ENCODE assay signal across 18 cellular contexts in genomic region chr17:77045441-77046041, GRCh38.
DNase-seq lines count a peak whose midpoint lies in the region; ATAC-seq, FAIRE-seq and TF ChIP-seq lines count a peak whose summit lies in the region.
"Had no signal": no experiment of that assay in that cellular context is flagged by ENCODE, and none has a peak within 500 bp of the region (broad histone marks: within the 10 kb centered on the region; RNA-seq: fewer than 3 reads in every experiment).

No MANE protein-coding gene starts in this region.

- H3K79me1 ChIP-seq in trophoblast cell (ENCODE audit: low read length) = no peaks in the 10 kb centered on the region

- H3K4me1 ChIP-seq in K562 (replicated peaks in 1 of 2; ENCODE audit: control insufficient read depth in 2 of 2, insufficient read depth in 2 of 2, low read length in 2 of 2) (no peaks in the 10 kb centered on the region), trophoblast cell (ENCODE audit: control insufficient read depth in 1 of 2, insufficient read depth in 2 of 2, low read length in 2 of 2) (no peaks in the 10 kb centered on the region)

- H3K18ac ChIP-seq in trophoblast cell (ENCODE audit: low read length) = no peak overlapping the region

- peak; percentile 41 for DNase-seq in ELR (ENCODE audit: low read depth)
- DNase-seq in MG63 = peak; percentile 93
- DNase-seq in K562 (ENCODE audit: extremely low read depth in 1 of 4, low spot score in 3 of 4) = no peak
- DNase-seq in trophoblast cell = peak; percentile 60 to 90
- no peak for DNase-seq in cerebellar cortex (ENCODE audit: low spot score)
- DNase-seq in stimulated activated naive CD4-positive, alpha-beta T cell (lab: John Stamatoyannopoulos, UW) = no peak
- DNase-seq: activated CD4-positive, alpha-beta T cell treated with anti-CD3 and anti-CD28 coated beads, Interleukin-2, amount 10 ng/mL, durations not matched to agents 24 days and 14 days; activated naive CD4-positive, alpha-beta T cell; hippocampal formation; midbrain; NCI-H1694 treated with DMSO at 0.1 percent for 48 hours; NCI-H510A; right cardiac atrium; substantia nigra had no signal

- H2AK5ac ChIP-seq in trophoblast cell (ENCODE audit: low read length) = no peak overlapping the region

- H3K23ac ChIP-seq in trophoblast cell (ENCODE audit: low read length) = no peak overlapping the region

- H2BK5ac ChIP-seq in trophoblast cell (ENCODE audit: low read depth, low read length, poor library complexity) = no peak overlapping the region

- no peak overlapping the region for H3K27ac ChIP-seq in K562 (ENCODE audit: extremely low read depth, low read depth, low read length)
- H3K27ac ChIP-seq in trophoblast cell (ENCODE audit: low read depth, low read length) = no peak overlapping the region
- H3K27ac ChIP-seq: BLaER1 treated with 17β-estradiol and CSF1 and Interleukin-3, amounts not matched to agents 10 nM and 100 nM had no signal

- no peak overlapping the region for H2AFZ ChIP-seq in K562 (ENCODE audit: low read depth, low read length)
- H2AFZ ChIP-seq in trophoblast cell (ENCODE audit: insufficient read depth, low read length, poor library complexity) = no peak overlapping the region

- in situ Hi-C loops in K562 (cut with MboI) = no loop called here

- H3K9me1 ChIP-seq in K562 (ENCODE audit: control insufficient read depth, insufficient read depth, low read length) = no peaks in the 10 kb centered on the region

- no peak overlapping the region for H3K9ac ChIP-seq in K562 (ENCODE audit: insufficient read depth in 1 of 2, low read depth in 2 of 2, low read length in 2 of 2)
- no peak overlapping the region for H3K9ac ChIP-seq in trophoblast cell (ENCODE audit: low read length)
- H3K9ac ChIP-seq: BLaER1 treated with 17β-estradiol and CSF1 and Interleukin-3, amounts not matched to agents 10 nM and 100 nM had no signal

- H2BK12ac ChIP-seq in trophoblast cell (ENCODE audit: low read length) = no peak overlapping the region

- TF ChIP-seq POLR2A in K562 (conservative IDR thresholded peaks at IDR 0.05) = no peak

- TF ChIP-seq CTCF in K562 (IDR thresholded peaks at IDR 0.05 in 2 of 3, conservative IDR thresholded peaks at IDR 0.05 in 1 of 3; ENCODE audit: insufficient read depth in 2 of 3, low read depth in 1 of 3, low read length in 3 of 3) = no peak

- H3K4me2 ChIP-seq in K562 (ENCODE audit: insufficient read depth, low read length) (no peak overlapping the region), trophoblast cell (ENCODE audit: low read length) (no peak overlapping the region)
- H3K4me2 ChIP-seq: BLaER1 treated with 17β-estradiol and CSF1 and Interleukin-3, amounts not matched to agents 10 nM and 100 nM had no signal

- no peak overlapping the region for H4K12ac ChIP-seq in trophoblast cell (ENCODE audit: low read depth, low read length)

- H2BK120ac ChIP-seq in trophoblast cell (ENCODE audit: insufficient read depth, low read length, poor library complexity) = no peak overlapping the region

- H3K4me3 ChIP-seq in MG63 (no peak overlapping the region), K562 (no peak overlapping the region), trophoblast cell (ENCODE audit: low read depth, low read length) (no peak overlapping the region)
- H3K4me3 ChIP-seq: BLaER1 treated with 17β-estradiol and CSF1 and Interleukin-3, amounts not matched to agents 10 nM and 100 nM; dorsolateral prefrontal cortex had no signal

- H3K27me3 ChIP-seq in MG63 = no peaks in the 10 kb centered on the region
- peaks cover 37 to 69% of the 10 kb centered on the region in 2 experiments for H3K27me3 ChIP-seq in K562 (ENCODE audit: control insufficient read depth in 2 of 2, insufficient read depth in 2 of 2, low read length in 2 of 2)
- no peaks in the 10 kb centered on the region for H3K27me3 ChIP-seq in trophoblast cell (ENCODE audit: insufficient read depth, low read length)

- no peak overlapping the region for H4K91ac ChIP-seq in trophoblast cell (ENCODE audit: low read depth, low read length)

- POLR2A ChIA-PET in K562 (lab: Yijun Ruan, JAX) = no interaction called here

- 2% methylated on average over 7 of the region's 7 CpGs for WGBS in K562 (ENCODE audit: insufficient coverage, low coverage, missing lambda C conversion rate)
- WGBS in trophoblast cell (ENCODE audit: extremely low coverage, insufficient coverage, insufficient read length) = no CpG with 5 or more reads among the region's 7 CpGs

- H3K4ac ChIP-seq in trophoblast cell (ENCODE audit: low read depth, low read length) = no peak overlapping the region

- peaks cover 8% of the 10 kb centered on the region for H4K20me1 ChIP-seq in K562 (replicated peaks; ENCODE audit: control insufficient read depth, insufficient read depth, low read length)

- H3K79me2 ChIP-seq in K562 (ENCODE audit: control insufficient read depth, insufficient read depth, low read length) (no peaks in the 10 kb centered on the region), trophoblast cell (ENCODE audit: control insufficient read depth, insufficient read depth, low read length, poor library complexity) (no peaks in the 10 kb centered on the region)

- intact Hi-C loops in K562 (cut with micrococcal nuclease) = no loop called here

- ATAC-seq in K562 (no peak), GM18867 (IDR thresholded peaks at IDR 0.05; ENCODE audit: unreplicated experiment) (no peak)
- ATAC-seq: right cardiac atrium had no signal

- no peaks in the 10 kb centered on the region for H3K36me3 ChIP-seq in MG63
- H3K36me3 ChIP-seq in K562 (ENCODE audit: control insufficient read depth, insufficient read depth, low read length) = no peaks in the 10 kb centered on the region
- no peaks in the 10 kb centered on the region for H3K36me3 ChIP-seq in trophoblast cell (ENCODE audit: control insufficient read depth in 1 of 2, insufficient read depth in 2 of 2, low read length in 2 of 2)
- H3K36me3 ChIP-seq: BLaER1 treated with 17β-estradiol and CSF1 and Interleukin-3, amounts not matched to agents 10 nM and 100 nM had no signal

- no TSS peak for BruUV-seq in K562 (replicated peaks; lab: Mats Ljungman, UMichigan)

- no peak overlapping the region for H3K14ac ChIP-seq in trophoblast cell (ENCODE audit: low read length)

- CTCF ChIA-PET in K562 (lab: Yijun Ruan, JAX; ENCODE audit: low intra/inter-chr PET ratio) = no interaction called here

- FAIRE-seq in K562 (lab: Jason Lieb, UNC) = no peak
- FAIRE-seq: HTR-8/SVneo had no signal

- H4K8ac ChIP-seq in trophoblast cell (ENCODE audit: low read depth, low read length) = no peak overlapping the region

- no peak for TF ChIP-seq EP300 in K562 (IDR thresholded peaks at IDR 0.05; ENCODE audit: low read length)

- H3K9me3 ChIP-seq in MG63 (peaks cover 8% of the 10 kb centered on the region; the same call in 1 of the 2 replicates), K562 (replicated peaks; ENCODE audit: control insufficient read depth, insufficient read depth, low read depth, low read length) (no peaks in the 10 kb centered on the region), trophoblast cell (ENCODE audit: insufficient read depth, low read depth, low read length) (peaks cover 2% of the 10 kb centered on the region)

- TF ChIP-seq RAD21 in K562 (CRISPR knock-in tag; conservative IDR thresholded peaks at IDR 0.05 in 1 of 2, IDR thresholded peaks at IDR 0.05 in 1 of 2) = no peak

TF ChIP-seq in K562, 482 proteins besides CTCF, POLR2A, EP300 and RAD21:
- no peak for TF ChIP-seq KLF16 (IDR thresholded peaks at IDR 0.05)
- no peak for TF ChIP-seq KDM1A (IDR thresholded peaks at IDR 0.05)
- no peak for TF ChIP-seq RAD51 (IDR thresholded peaks at IDR 0.05; ENCODE audit: borderline replicate concordance, low read depth)
- TF ChIP-seq NR2C1 (IDR thresholded peaks at IDR 0.05) = peak; percentile 39; the same call in 1 of the 2 replicates
- TF ChIP-seq NR2C1 (tag; IDR thresholded peaks at IDR 0.05) = 0 out of 2 replicates have a peak, but pooled peaks have one; percentile 33
- TF ChIP-seq NCOA2 (IDR thresholded peaks at IDR 0.05; ENCODE audit: partially characterized antibody in 2 of 2) = no peak
- no peak for TF ChIP-seq ZNF41 (CRISPR knock-in tag; conservative IDR thresholded peaks at IDR 0.05)

Comparison
In these comparisons a context has a peak if more than half of its experiments do, and no peak if none do; other contexts are left out.
1. DNase-seq: peak in ELR (single experiment), MG63 (single experiment) and trophoblast cell (2 of 2); none in K562 (0 of 4), cerebellar cortex (single experiment) and stimulated activated naive CD4-positive, alpha-beta T cell (0 of 6).